Comparison of ENCODE assay signal across 8 cellular contexts in the genomic region with DNA sequence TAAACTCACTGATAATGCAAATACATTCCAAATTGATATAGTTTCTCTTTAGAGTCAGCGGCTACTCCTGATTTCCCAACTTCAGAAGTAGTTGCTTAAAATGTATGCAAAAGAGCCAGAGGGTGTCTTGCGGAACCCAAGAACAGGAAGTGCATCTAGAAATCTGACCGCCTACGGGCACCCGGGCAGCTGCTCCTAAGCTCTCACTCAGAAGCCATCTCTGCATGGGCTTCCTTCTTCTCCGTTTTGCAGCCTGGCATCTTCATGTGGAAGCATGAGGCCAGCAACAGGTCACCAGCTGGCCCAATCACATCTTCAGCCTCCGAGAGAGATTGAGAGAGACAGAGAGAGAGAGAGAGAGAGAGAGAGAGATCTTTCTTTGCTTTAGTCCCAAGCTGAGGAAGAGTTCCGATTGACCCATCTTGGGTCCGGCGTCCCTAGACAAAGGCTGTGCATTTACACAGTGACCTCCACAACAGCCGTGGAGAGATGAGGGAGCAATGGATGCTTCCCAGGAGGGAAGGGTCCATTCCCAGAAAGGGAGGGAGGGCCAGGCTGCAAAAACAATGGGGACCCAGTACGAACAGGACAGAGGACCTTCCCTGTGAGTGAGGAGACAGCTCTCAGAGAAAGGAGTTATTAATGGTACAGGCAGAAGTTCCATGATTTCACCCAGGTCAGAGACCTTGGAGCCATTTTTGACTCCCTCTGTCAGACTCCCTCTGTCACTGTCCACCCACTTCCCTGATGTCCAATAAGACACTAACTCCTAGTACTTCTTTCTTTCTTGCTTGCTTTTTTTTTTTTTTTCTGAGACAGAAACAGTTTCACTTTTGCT. TPM values are rescaled to one million over a fixed set of nuclear protein-coding genes. Genes with fewer than 3 reads are reported as not detected.
DNase-seq lines count a peak whose midpoint lies in the region; ATAC-seq and TF ChIP-seq lines count a peak whose summit lies in the region.

No MANE protein-coding gene starts in this region.

- H3K27ac ChIP-seq in ACC112 (ENCODE audit: low read depth, low read length) (no peak overlapping the region), SU-DHL-6 (ENCODE audit: low read depth, low read length) (no peak overlapping the region)

- peak overlapping the region; percentile 79 for H3K4me2 ChIP-seq in SU-DHL-6 (ENCODE audit: low read depth, low read length, poor library complexity, severe bottlenecking)

- DNase-seq in left colon: peak in 1 of 2 donors; percentile 33
- DNase-seq in H4 (ENCODE audit: low spot score): no peak
- no peak for DNase-seq in NK-92 treated with Interleukin-12 subunit alpha and Interleukin-12 subunit beta, amount 100 ng/mL, for 24 hours (lab: John Stamatoyannopoulos, UW)
- DNase-seq in T1000 (lab: John Stamatoyannopoulos, UW): no peak

- TF ChIP-seq CTCF in SU-DHL-6 (IDR thresholded peaks at IDR 0.05; ENCODE audit: insufficient read depth, low read length, poor library complexity, severe bottlenecking): no peak

- H3F3A ChIP-seq in SU-DHL-6 (ENCODE audit: insufficient read depth): no peaks in the 10 kb centered on the region

- ATAC-seq in GM19025 (IDR thresholded peaks at IDR 0.05; ENCODE audit: low read depth, unreplicated experiment) (peak; percentile 86), HG03060 (IDR thresholded peaks at IDR 0.05; ENCODE audit: low read depth, unreplicated experiment) (peak; percentile 79), left colon (peak; percentile 16)

- no peaks in the 10 kb centered on the region for H3K36me3 ChIP-seq in ACC112 (ENCODE audit: insufficient read depth, low read length)
- H3K36me3 ChIP-seq in SU-DHL-6 (ENCODE audit: low read length): no peaks in the 10 kb centered on the region

- intact Hi-C loops in left colon (cut with DNase I, micrococcal nuclease): no loop called here

- H2AFZ ChIP-seq in ACC112 (ENCODE audit: low read length, unreplicated experiment): peak overlapping the region; percentile 64
- peak overlapping the region; percentile 98 for H2AFZ ChIP-seq in SU-DHL-6 (ENCODE audit: low read depth, low read length, severe bottlenecking)

- no peak overlapping the region for H3K4me3 ChIP-seq in ACC112 (ENCODE audit: low read depth, low read length)
- H3K4me3 ChIP-seq in SU-DHL-6 (ENCODE audit: insufficient read depth, low read length, poor library complexity, severe bottlenecking): peak overlapping the region; percentile 40

- peaks cover 32% of the 10 kb centered on the region for H3K4me1 ChIP-seq in ACC112 (ENCODE audit: control insufficient read depth, insufficient read depth, low read length, unreplicated experiment)

- no peaks in the 10 kb centered on the region for H4K20me1 ChIP-seq in SU-DHL-6 (ENCODE audit: low read depth, low read length)

- peak overlapping the region; percentile 47 for H3K9ac ChIP-seq in SU-DHL-6 (ENCODE audit: low read length)

- H3K79me2 ChIP-seq in ACC112 (ENCODE audit: control insufficient read depth, insufficient read depth, low read length, unreplicated experiment): no peaks in the 10 kb centered on the region
- no peaks in the 10 kb centered on the region for H3K79me2 ChIP-seq in SU-DHL-6 (ENCODE audit: insufficient read depth, low read length)

- no peaks in the 10 kb centered on the region for H3K9me2 ChIP-seq in SU-DHL-6 (replicated peaks; ENCODE audit: insufficient read depth, low read length)

- no peaks in the 10 kb centered on the region for H3K9me3 ChIP-seq in SU-DHL-6 (ENCODE audit: insufficient read depth, low read length)

- H3K27me3 ChIP-seq in ACC112 (ENCODE audit: insufficient read depth, low read length) (no peaks in the 10 kb centered on the region), SU-DHL-6 (ENCODE audit: low read length) (no peaks in the 10 kb centered on the region)

RNA-seq across cellular contexts. Expression of a gene that starts 28.2 kb away (rescaled TPM):
- total RNA-seq in left colon: 10 to 100 TPM; 16.6 to 33.1 TPM
- total RNA-seq in H4 (2014; rRNA removed; shearing (Covaris generic)): 14.8 and 19.7 TPM in 2 replicates

Comparison
In these comparisons a context has a peak if more than half of its experiments do, and no peak if none do; other contexts are left out.
1. ATAC-seq: peak in every context shown above with its lines; median percentile 86 in GM19025; 79 in HG03060; 16 in left colon.